21 cellular contexts compared by ENCODE assay signal in genomic region chr7:156746891-156747290, GRCh38.
"Had no signal": no experiment of that assay in that cellular context is flagged by ENCODE, and none has a peak within 500 bp of the region (broad histone marks: within the 10 kb centered on the region; RNA-seq: fewer than 3 reads in every experiment).

No MANE protein-coding gene starts in this region.

- DNase-seq: Karpas-422; KG1; MG63; NCI-H1092 treated with DMSO at 0.1 percent for 48 hours; NCI-H1436; NCI-H187; NCI-H2029 treated with DMSO at 0.1 percent for 48 hours; NCI-H2171 treated with DMSO at 0.1 percent for 48 hours; NCI-H345; NCI-H446 treated with DMSO at 0.1 percent for 48 hours; NCI-H510A treated with DMSO at 0.1 percent for 48 hours; NCI-H526; NCI-H748 treated with DMSO at 0.1 percent for 48 hours; NK-92 treated with Interleukin-12 subunit alpha and Interleukin-12 subunit beta, amount 100 ng/mL, for 24 hours; PC-3; SHP77; SK-N-SH; SW 1271; T-cell had no signal

- ATAC-seq: Panc1, T-cell had no signal

- H3K4me2 ChIP-seq: SK-N-SH had no signal

- H3K27me3 ChIP-seq: MG63 had no signal

- H3K4me3 ChIP-seq: MG63 had no signal

- H3K9ac ChIP-seq: SK-N-SH had no signal

- H3K36me3 ChIP-seq: MG63 had no signal

- H3K27ac ChIP-seq: RWPE1 had no signal

- H3K9me3 ChIP-seq: MG63, SK-N-SH had no signal
